Comparison of ENCODE assay signal across 1 cellular context in genomic region chr6:125974214-125974866, GRCh38.
TF ChIP-seq lines count a peak whose summit lies in the region.

No MANE protein-coding gene starts in this region.

TF ChIP-seq in GM12878, 131 proteins besides CTCF, POLR2A, EP300 and RAD21:
- 0 out of 2 replicates have a peak, but pooled peaks have one; percentile 16 for TF ChIP-seq CREM (IDR thresholded peaks at IDR 0.05; ENCODE audit: low read depth)
- TF ChIP-seq ATF2 (IDR thresholded peaks at IDR 0.05; ENCODE audit: low read length): 0 out of 2 replicates have a peak, but pooled peaks have one; percentile 14
- TF ChIP-seq DPF2 (IDR thresholded peaks at IDR 0.05): no peak
- TF ChIP-seq NFXL1 (IDR thresholded peaks at IDR 0.05; ENCODE audit: borderline replicate concordance): no peak
- peak; percentile 61 for TF ChIP-seq CREB1 (IDR thresholded peaks at IDR 0.05; ENCODE audit: low read depth)
- TF ChIP-seq HDAC6 (IDR thresholded peaks at IDR 0.05; ENCODE audit: unreplicated experiment): no peak
- TF ChIP-seq BACH1 (IDR thresholded peaks at IDR 0.05; ENCODE audit: borderline replicate concordance): no peak
- TF ChIP-seq CEBPZ (IDR thresholded peaks at IDR 0.05; ENCODE audit: low read depth, low read length): no peak
- peak; percentile 89 for TF ChIP-seq ATF7 (IDR thresholded peaks at IDR 0.05; ENCODE audit: low read depth)
- TF ChIP-seq PRDM15 (CRISPR knock-in tag; IDR thresholded peaks at IDR 0.05): no peak
- TF ChIP-seq RBBP5 (conservative IDR thresholded peaks at IDR 0.05): no peak
- peak; percentile 61; the same call in 1 of the 2 replicates for TF ChIP-seq SPI1 (IDR thresholded peaks at IDR 0.05; ENCODE audit: borderline replicate concordance, insufficient read depth, low read depth, low read length)
- TF ChIP-seq SMC3 (IDR thresholded peaks at IDR 0.05; ENCODE audit: borderline replicate concordance, low read length): peak; percentile 54; the same call in 1 of the 2 replicates
